ENCODE assay signal across 8 cellular contexts in genomic region chr17:45018514-45019176, GRCh38. TPM values are rescaled to one million over a fixed set of nuclear protein-coding genes. Genes with fewer than 3 reads are reported as not detected.
A peak's percentile ranks its signal among the peaks of the same experiment; 100 is the strongest.
DNase-seq lines count a peak whose midpoint lies in the region; ATAC-seq and TF ChIP-seq lines count a peak whose summit lies in the region.

No MANE protein-coding gene starts in this region.

- no peaks in the 10 kb centered on the region for H4K20me1 ChIP-seq in osteoblast (ENCODE audit: insufficient read depth, low read length)

- H3K4me3 ChIP-seq in SK-N-MC, result peak overlapping the region; percentile 73
- H3K4me3 ChIP-seq in osteoblast (ENCODE audit: insufficient read depth, low read length), result peak overlapping the region; percentile 77

- peaks cover 12% of the 10 kb centered on the region for H3K27me3 Mint-ChIP-seq in endothelial cell (ENCODE audit: unreplicated experiment)

- H3K4me3 Mint-ChIP-seq in endothelial cell (ENCODE audit: unreplicated experiment), result peak overlapping the region; percentile 83

- H3K27ac ChIP-seq in SK-N-MC, result no peak overlapping the region
- H3K27ac ChIP-seq in osteoblast (ENCODE audit: low read depth, low read length), result no peak overlapping the region

- H3K4me2 ChIP-seq in osteoblast (ENCODE audit: insufficient read depth, low read length), result peak overlapping the region; percentile 89

- peaks cover 14% of the 10 kb centered on the region for H3K4me1 Mint-ChIP-seq in endothelial cell (ENCODE audit: unreplicated experiment)

- H3K9me3 Mint-ChIP-seq in endothelial cell (ENCODE audit: unreplicated experiment), result no peaks in the 10 kb centered on the region

- DNase-seq in activated CD4-positive, alpha-beta T cell treated with anti-CD3 and anti-CD28 coated beads for 48 hours, result peak; percentile 26
- DNase-seq in activated CD4-positive, alpha-beta T cell treated with anti-CD3 and anti-CD28 coated beads, Interleukin-2, amount 50 U/mL, for 1 hour, result no peak
- DNase-seq in SK-N-MC (ENCODE audit: low read depth, low spot score) (no peak), endothelial cell (ENCODE audit: low spot score) (no peak), osteoblast (ENCODE audit: insufficient read length, low spot score, missing footprints) (peak; percentile 82), NOMO-1 (lab: John Stamatoyannopoulos, UW; ENCODE audit: unreplicated experiment in 2 of 2) (no peak)

- peak overlapping the region; percentile 78 for H2AFZ ChIP-seq in osteoblast (ENCODE audit: low read length)

- H3K79me2 ChIP-seq in osteoblast (ENCODE audit: insufficient read depth, low read length), result no peaks in the 10 kb centered on the region

- no peaks in the 10 kb centered on the region for H3K9me3 ChIP-seq in SK-N-MC (ENCODE audit: low read depth, low read length)
- no peaks in the 10 kb centered on the region for H3K9me3 ChIP-seq in osteoblast (ENCODE audit: low read depth, low read length)

- no peak overlapping the region for H3K27ac Mint-ChIP-seq in endothelial cell (ENCODE audit: unreplicated experiment)

- peaks cover 16% of the 10 kb centered on the region for H3K4me1 ChIP-seq in osteoblast (ENCODE audit: insufficient read depth, low read length)

- peak overlapping the region; percentile 37 for H3K9ac ChIP-seq in SK-N-MC (ENCODE audit: insufficient read length)

- H3K36me3 ChIP-seq in SK-N-MC (ENCODE audit: insufficient read depth, low read length) (no peaks in the 10 kb centered on the region), osteoblast (ENCODE audit: insufficient read depth, low read length) (no peaks in the 10 kb centered on the region)

- no peaks in the 10 kb centered on the region for H3K36me3 Mint-ChIP-seq in endothelial cell (ENCODE audit: low read depth, unreplicated experiment)

- H3K27me3 ChIP-seq in osteoblast (ENCODE audit: insufficient read depth, low read length), result peaks cover 4% of the 10 kb centered on the region

- no peak for ATAC-seq in HG02884 (IDR thresholded peaks at IDR 0.05; ENCODE audit: unreplicated experiment)
- ATAC-seq in GM19351 (IDR thresholded peaks at IDR 0.05; ENCODE audit: unreplicated experiment), result no peak

- TF ChIP-seq CTCF in endothelial cell (IDR thresholded peaks at IDR 0.05; ENCODE audit: unreplicated experiment) (no peak), osteoblast (IDR thresholded peaks at IDR 0.05; ENCODE audit: extremely low read depth, low read depth, low read length) (no peak)

RNA-seq across cellular contexts. Expression of gene DCAKD, which starts 32.8 kb away (rescaled TPM):
- total RNA-seq in endothelial cell (ENCODE audit: unreplicated experiment) (29.2 TPM), osteoblast (34.5 and 39.1 TPM in 2 replicates)

RNA-seq across cellular contexts. Expression of gene NMT1, which starts 42.5 kb away (rescaled TPM):
- total RNA-seq in endothelial cell (ENCODE audit: unreplicated experiment) (85.8 TPM), osteoblast (51.8 and 66.6 TPM in 2 replicates)

RNA-seq across cellular contexts. Expression of gene C1QL1, which starts 50.5 kb away (rescaled TPM):
- total RNA-seq in endothelial cell (ENCODE audit: unreplicated experiment) (not detected), osteoblast (under 0.01 TPM in 1 of 2 replicates, not detected in the other)

Comparison
In these comparisons a context has a peak if more than half of its experiments do, and no peak if none do; other contexts are left out.
1. DNase-seq: peak in activated CD4-positive, alpha-beta T cell treated with anti-CD3 and anti-CD28 coated beads for 48 hours (single experiment) and osteoblast (single experiment); none in activated CD4-positive, alpha-beta T cell treated with anti-CD3 and anti-CD28 coated beads, Interleukin-2, amount 50 U/mL, for 1 hour (single experiment), SK-N-MC (single experiment), endothelial cell (single experiment) and NOMO-1 (0 of 2).